34 cellular contexts compared by ENCODE assay signal in genomic region chr1:150479370-150479769, GRCh38. TPM values are rescaled to one million over a fixed set of nuclear protein-coding genes. Genes with fewer than 3 reads are reported as not detected.
"Had no signal": no experiment of that assay in that cellular context is flagged by ENCODE, and none has a peak within 500 bp of the region (broad histone marks: within the 10 kb centered on the region; RNA-seq: fewer than 3 reads in every experiment).

No MANE protein-coding gene starts in this region.

- H3K36me3 Mint-ChIP-seq: activated naive CD4-positive, alpha-beta T cell treated with anti-CD3 and anti-CD28 coated beads, Interleukin-2, amount 50 U/mL, for 24 hours; activated naive CD8-positive, alpha-beta T cell treated with anti-CD3 and anti-CD28 coated beads, Interleukin-2, amount 10 ng/mL, durations not matched to agents 7 days and 5 days had no signal

- H3K27me3 Mint-ChIP-seq: activated naive CD4-positive, alpha-beta T cell treated with anti-CD3 and anti-CD28 coated beads, Interleukin-2, amount 50 U/mL, for 24 hours; activated T-cell treated with anti-CD3 and anti-CD28 coated beads, Interleukin-2, amount 50 U/mL, for 24 hours had no signal

- ATAC-seq: activated CD8-positive, alpha-beta T cell treated with anti-CD3 and anti-CD28 coated beads, Interleukin-2, amount 10 ng/mL, durations not matched to agents 7 days and 5 days; body of pancreas; Right ventricle myocardium inferior had no signal

- H3K4me1 Mint-ChIP-seq: activated naive CD8-positive, alpha-beta T cell treated with anti-CD3 and anti-CD28 coated beads, Interleukin-2, amount 10 ng/mL, durations not matched to agents 7 days and 5 days had no signal

- H3K9me3 Mint-ChIP-seq: activated naive CD4-positive, alpha-beta T cell treated with anti-CD3 and anti-CD28 coated beads, Interleukin-2, amount 50 U/mL, for 24 hours; activated naive CD8-positive, alpha-beta T cell treated with anti-CD3 and anti-CD28 coated beads, Interleukin-2, amount 10 ng/mL, durations not matched to agents 7 days and 5 days; activated T-cell treated with anti-CD3 and anti-CD28 coated beads, Interleukin-2, amount 50 U/mL, for 24 hours; activated T-helper 2 cell treated with anti-CD3 and anti-CD28 coated beads, Interferon-gamma antibody, Interleukin-2, Interleukin-4, amounts not matched to agents 10 μg/mL and 5 μg/mL and 100 μg/mL, durations not matched to agents 14 hours and 24 hours and 36 hours had no signal

- H3K27me3 ChIP-seq: body of pancreas, breast epithelium, Peyer's patch had no signal

- H3K4me3 ChIP-seq: body of pancreas, breast epithelium, Peyer's patch had no signal

- H3K9me3 ChIP-seq: body of pancreas, breast epithelium, Peyer's patch had no signal

- H3K27ac Mint-ChIP-seq: activated CD8-positive, alpha-beta T cell treated with anti-CD3 and anti-CD28 coated beads, Interleukin-2, amount 10 ng/mL, durations not matched to agents 7 days and 5 days; activated naive CD4-positive, alpha-beta T cell treated with anti-CD3 and anti-CD28 coated beads, Interleukin-2, amount 50 U/mL, for 24 hours; activated naive CD8-positive, alpha-beta T cell treated with anti-CD3 and anti-CD28 coated beads, Interleukin-2, amount 10 ng/mL, durations not matched to agents 7 days and 5 days; activated T-cell treated with anti-CD3 and anti-CD28 coated beads, Interleukin-2, amount 50 U/mL, for 24 hours; activated T-helper 2 cell treated with anti-CD3 and anti-CD28 coated beads, Interferon-gamma antibody, Interleukin-2, Interleukin-4, amounts not matched to agents 10 μg/mL and 5 μg/mL and 100 μg/mL, durations not matched to agents 14 hours and 24 hours and 36 hours had no signal

- H3K27ac ChIP-seq: body of pancreas, breast epithelium, Peyer's patch, WERI-Rb-1 had no signal

- H3K4me1 ChIP-seq: body of pancreas, breast epithelium had no signal

- H3K4me3 Mint-ChIP-seq: activated CD8-positive, alpha-beta T cell treated with anti-CD3 and anti-CD28 coated beads, Interleukin-2, amount 10 ng/mL, durations not matched to agents 7 days and 5 days; activated naive CD4-positive, alpha-beta T cell treated with anti-CD3 and anti-CD28 coated beads, Interleukin-2, amount 50 U/mL, for 24 hours; activated naive CD8-positive, alpha-beta T cell treated with anti-CD3 and anti-CD28 coated beads, Interleukin-2, amount 10 ng/mL, durations not matched to agents 7 days and 5 days; activated T-cell treated with anti-CD3 and anti-CD28 coated beads, Interleukin-2, amount 50 U/mL, for 24 hours had no signal

- DNase-seq: activated CD4-positive, alpha-beta T cell treated with anti-CD3 and anti-CD28 coated beads for 1 hour; activated CD4-positive, alpha-beta T cell treated with anti-CD3 and anti-CD28 coated beads for 48 hours; activated CD4-positive, alpha-beta T cell treated with anti-CD3 and anti-CD28 coated beads, Interleukin-2, amount 50 U/mL, for 48 hours; activated CD4-positive, CD25-positive, alpha-beta regulatory T cell; activated CD8-positive, alpha-beta T cell treated with anti-CD3 and anti-CD28 coated beads, Interleukin-2, amount 10 ng/mL, durations not matched to agents 7 days and 5 days; activated gamma-delta T cell; activated naive CD4-positive, alpha-beta T cell treated with Interleukin-2 at 50 U/mL for 16 hours; activated naive CD8-positive, alpha-beta T cell treated with anti-CD3 and anti-CD28 coated beads, Interleukin-2, amount 10 ng/mL, durations not matched to agents 7 days and 5 days; activated T-cell treated with anti-CD3 and anti-CD28 coated beads, Interleukin-2, amount 50 U/mL, for 24 hours; body of pancreas; NCI-H1092 treated with DMSO at 0.1 percent for 48 hours; NCI-H146; NCI-H187; NCI-H2029 treated with DMSO at 0.1 percent for 48 hours; NCI-H2107; NCI-H2171 treated with DMSO at 0.1 percent for 48 hours; NCI-H2227 treated with DMSO at 0.1 percent for 48 hours; NCI-H446; NCI-H510A treated with DMSO at 0.1 percent for 48 hours; NCI-H526 treated with DMSO at 0.1 percent for 48 hours; NCI-H82; RPMI8226; SIG-M5; T1000; WERI-Rb-1 had no signal

- H3K36me3 ChIP-seq: breast epithelium, Peyer's patch, WERI-Rb-1 had no signal

RNA-seq across cellular contexts. Expression of gene FALEC, which starts 36.2 kb away (rescaled TPM):
- total RNA-seq: activated CD8-positive, alpha-beta T cell treated with anti-CD3 and anti-CD28 coated beads, Interleukin-2, amount 10 ng/mL, durations not matched to agents 7 days and 5 days; body of pancreas; M059J; Peyer's patch; Right ventricle myocardium inferior; SK-MEL-5; T-helper 1 cell treated with Interleukin-12 subunit alpha and Interleukin-12 subunit beta and Interleukin-4 antibody, amounts not matched to agents 30 ng/mL and 1 ng/mL, for 36 hours; T-helper 2 cell treated with Interferon-gamma antibody and Interleukin-4, amounts not matched to agents 100 ng/mL and 5 ng/mL, for 36 hours had no signal
